ENCODE assay signal across 29 cellular contexts in genomic region chr10:45059632-45060031, GRCh38.
"Had no signal": no experiment of that assay in that cellular context is flagged by ENCODE, and none has a peak within 500 bp of the region (broad histone marks: within the 10 kb centered on the region; RNA-seq: fewer than 3 reads in every experiment).

No MANE protein-coding gene starts in this region.

- ATAC-seq: psoas muscle; right cardiac atrium; right lobe of liver; stimulated activated memory B cell treated with anti-CD40 and anti-IgM and Interleukin-4, amounts not matched to agents 10 μg/mL and 1 μg/mL and 100 μg/mL, for 72 hours; stimulated activated naive CD8-positive, alpha-beta T cell treated with anti-CD3 and anti-CD28 coated beads, Interleukin-15, amount 100 ng/mL, for 72 hours; stimulated activated naive CD8-positive, alpha-beta T cell treated with anti-CD3 and anti-CD28 coated beads, Interleukin-15, Interleukin-2, amounts not matched to agents 100 U/mL and 50 U/mL, for 24 hours had no signal

- H3K27me3 Mint-ChIP-seq: progenitor cell of endocrine pancreas, type B pancreatic cell had no signal

- H3K4me1 Mint-ChIP-seq: neural progenitor cell; stimulated activated memory B cell treated with anti-CD40 and anti-IgM and Interleukin-4, amounts not matched to agents 10 μg/mL and 1 μg/mL and 100 μg/mL, for 72 hours had no signal

- H3K27ac ChIP-seq: neural progenitor cell, ovary, parathyroid adenoma, psoas muscle, right lobe of liver, sigmoid colon, suprapubic skin, testis, tibial artery, transverse colon, upper lobe of right lung, uterus had no signal

- H2AFZ ChIP-seq: parathyroid adenoma had no signal

- H3K4me2 ChIP-seq: neural progenitor cell had no signal

- H3K9me3 Mint-ChIP-seq: nephron; stimulated activated memory B cell treated with anti-CD40 and anti-IgM and Interleukin-4, amounts not matched to agents 10 μg/mL and 1 μg/mL and 100 μg/mL, for 72 hours; stimulated activated naive CD8-positive, alpha-beta T cell treated with anti-CD3 and anti-CD28 coated beads, Interleukin-15, amount 100 ng/mL, for 72 hours; type B pancreatic cell had no signal

- H3K36me3 ChIP-seq: neural progenitor cell, ovary, right lobe of liver, sigmoid colon, suprapubic skin, tibial artery, transverse colon, upper lobe of right lung, uterus had no signal

- H3K9me3 ChIP-seq: ovary, psoas muscle, right lobe of liver, sigmoid colon, suprapubic skin, testis, tibial artery, transverse colon, upper lobe of right lung, uterus had no signal

- H3K27me3 ChIP-seq: neural progenitor cell, ovary, right lobe of liver, sigmoid colon, suprapubic skin, testis, tibial artery, transverse colon, upper lobe of right lung, uterus had no signal

- H3K79me2 ChIP-seq: parathyroid adenoma had no signal

- H3K36me3 Mint-ChIP-seq: naive thymus-derived CD4-positive, alpha-beta T cell; neural progenitor cell; stimulated activated memory B cell treated with anti-CD40 and anti-IgM and Interleukin-4, amounts not matched to agents 10 μg/mL and 1 μg/mL and 100 μg/mL, for 72 hours; type B pancreatic cell had no signal

- H3K27ac Mint-ChIP-seq: naive thymus-derived CD4-positive, alpha-beta T cell; nephron; neural progenitor cell; progenitor cell of endocrine pancreas; stimulated activated memory B cell treated with anti-CD40 and anti-IgM and Interleukin-4, amounts not matched to agents 10 μg/mL and 1 μg/mL and 100 μg/mL, for 72 hours; type B pancreatic cell had no signal

- H3K4me1 ChIP-seq: neural progenitor cell, parathyroid adenoma, psoas muscle, right lobe of liver, sigmoid colon, testis, tibial artery, transverse colon, upper lobe of right lung, uterus had no signal

- H3K4me3 ChIP-seq: neural progenitor cell, ovary, psoas muscle, right lobe of liver, sigmoid colon, suprapubic skin, testis, tibial artery, transverse colon, upper lobe of right lung, uterus had no signal

- DNase-seq: naive thymus-derived CD4-positive, alpha-beta T cell; occipital lobe; ovary; posterior cingulate gyrus; psoas muscle; right cardiac atrium; right lobe of liver; sigmoid colon; small intestine; stimulated activated CD4-positive, alpha-beta T cell treated with anti-CD3 and anti-CD28 coated beads, Interleukin-1b, Interleukin-23, amount 100 ng/mL, for 48 hours; stimulated activated CD4-positive, alpha-beta T cell treated with anti-CD3 and anti-CD28 coated beads, Interleukin-4, amount 100 ng/mL, for 1 hour; stimulated activated CD4-positive, alpha-beta T cell treated with anti-CD3 and anti-CD28 coated beads, Interleukin-4, amount 100 ng/mL, for 4 hours; stimulated activated CD8-positive, alpha-beta memory T cell treated with anti-CD3 and anti-CD28 coated beads, Interleukin-4, amount 100 ng/mL, for 48 hours; stimulated activated naive CD4-positive, alpha-beta T cell; stimulated activated naive CD8-positive, alpha-beta T cell treated with anti-CD3 and anti-CD28 coated beads, Interleukin-15, amount 100 ng/mL, for 72 hours; stimulated activated naive CD8-positive, alpha-beta T cell treated with anti-CD3 and anti-CD28 coated beads, Interleukin-15, Interleukin-2, amounts not matched to agents 100 U/mL and 50 U/mL, for 24 hours; substantia nigra; testis; tibial artery; transverse colon; upper lobe of right lung; uterus had no signal

- H3K4me3 Mint-ChIP-seq: naive thymus-derived CD4-positive, alpha-beta T cell; nephron; neural progenitor cell; stimulated activated memory B cell treated with anti-CD40 and anti-IgM and Interleukin-4, amounts not matched to agents 10 μg/mL and 1 μg/mL and 100 μg/mL, for 72 hours; stimulated activated naive CD8-positive, alpha-beta T cell treated with anti-CD3 and anti-CD28 coated beads, Interleukin-15, amount 100 ng/mL, for 72 hours; type B pancreatic cell had no signal

- H3K9ac ChIP-seq: neural progenitor cell, parathyroid adenoma had no signal
